Comparison of ENCODE assay signal across 1 cellular context in the genomic region with DNA sequence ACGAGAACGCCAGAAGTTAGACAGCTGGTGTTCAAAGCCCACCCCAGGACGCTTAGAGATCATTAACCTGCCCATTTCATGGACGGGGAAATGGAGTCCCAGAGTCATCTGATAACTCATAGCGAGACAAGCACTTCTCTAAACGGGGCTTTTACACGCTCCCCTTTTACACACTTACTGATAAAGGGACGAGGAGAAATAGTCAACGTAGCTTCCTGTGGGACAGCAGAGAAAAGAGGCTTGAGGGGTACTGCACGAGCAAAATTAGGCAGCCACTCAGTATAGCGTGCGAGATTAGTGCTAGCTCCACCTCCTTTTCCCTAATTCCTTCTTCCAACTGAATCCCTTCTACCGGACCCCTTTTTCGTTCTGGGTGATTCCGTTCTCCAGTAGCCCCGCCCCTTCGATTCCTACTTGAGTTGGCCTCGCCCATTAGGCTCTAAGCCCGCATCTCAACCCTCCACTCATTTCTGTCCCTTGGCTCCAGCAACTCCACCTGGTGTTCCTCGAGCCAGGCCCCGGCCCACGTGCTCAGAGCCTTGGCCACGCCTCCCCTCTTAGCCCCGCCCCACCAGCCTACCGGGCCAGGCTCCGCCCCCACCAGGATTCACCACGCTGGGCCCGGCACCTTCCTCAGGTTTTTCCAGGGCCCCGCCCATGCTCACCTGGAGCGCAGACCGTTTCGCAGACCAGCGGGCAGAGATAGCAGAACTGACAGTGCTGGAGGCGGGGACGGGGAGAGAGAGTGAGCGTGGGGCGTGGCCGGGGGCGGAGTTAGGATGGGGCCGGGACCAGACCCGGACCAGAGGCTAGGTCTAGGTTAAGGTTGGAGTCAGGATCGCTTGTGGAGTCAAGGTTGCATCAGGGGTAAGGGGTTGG.
TF ChIP-seq lines count a peak whose summit lies in the region.

No MANE protein-coding gene starts in this region.

TF ChIP-seq in endothelial cell of umbilical vein, 7 proteins besides CTCF, POLR2A, EP300 and RAD21:
- TF ChIP-seq FOS (IDR thresholded peaks at IDR 0.05; ENCODE audit: borderline replicate concordance, insufficient read depth, low read length) (no peak), EZH2 (IDR thresholded peaks at IDR 0.05; ENCODE audit: borderline replicate concordance, low read depth, low read length, severe bottlenecking) (no peak), GATA2 (IDR thresholded peaks at IDR 0.05; ENCODE audit: insufficient read depth, insufficient read length, low read depth, low read length) (no peak)
- TF ChIP-seq, protein P1, sequence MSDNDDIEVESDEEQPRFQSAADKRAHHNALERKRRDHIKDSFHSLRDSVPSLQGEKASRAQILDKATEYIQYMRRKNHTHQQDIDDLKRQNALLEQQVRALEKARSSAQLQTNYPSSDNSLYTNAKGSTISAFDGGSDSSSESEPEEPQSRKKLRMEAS (IDR thresholded peaks at IDR 0.05; ENCODE audit: insufficient read depth, insufficient read length): peak; percentile 69
